Comparison of ENCODE assay signal across 8 cellular contexts in genomic region chr14:22589096-22589839, GRCh38. TPM values are rescaled to one million over a fixed set of nuclear protein-coding genes. Genes with fewer than 3 reads are reported as not detected.
DNase-seq lines count a peak whose midpoint lies in the region; ATAC-seq and TF ChIP-seq lines count a peak whose summit lies in the region.

DAD1 (minus strand) TSS chr14:22589224; CDS start chr14:22589157, 67 bp downstream.

- ATAC-seq in activated T-helper 17 cell treated with anti-CD3 and anti-CD28 coated beads, Interleukin-2, amount 50 U/mL, for 72 hours (replicated peaks), result peak; percentile 87
- peak; percentile 89 to 91 for ATAC-seq in naive B cell (ENCODE audit: low read depth in 2 of 2)
- ATAC-seq in stimulated activated memory B cell treated with anti-CD40 and anti-IgM and Interleukin-4, amounts not matched to agents 10 μg/mL and 1 μg/mL and 100 μg/mL, for 72 hours, result peak; percentile 97

- peak within 1 kb of the TSS; percentile 94 for H3K27ac ChIP-seq in RWPE1

- TF ChIP-seq CTCF in LNCaP clone FGC (IDR thresholded peaks at IDR 0.05; ENCODE audit: control insufficient read depth, extremely low read depth, insufficient read depth) (no peak), RWPE1 (conservative IDR thresholded peaks at IDR 0.05; ENCODE audit: low read depth) (no peak)

- peaks cover 53% of the 10 kb centered on the region for H3K36me3 Mint-ChIP-seq in activated T-helper 17 cell treated with anti-CD3 and anti-CD28 coated beads, Interleukin-2, amount 50 U/mL, for 72 hours (ENCODE audit: low read depth)
- no peaks in the 10 kb centered on the region for H3K36me3 Mint-ChIP-seq in naive B cell
- H3K36me3 Mint-ChIP-seq in stimulated activated memory B cell treated with anti-CD40 and anti-IgM and Interleukin-4, amounts not matched to agents 10 μg/mL and 1 μg/mL and 100 μg/mL, for 72 hours, result peaks cover 20% of the 10 kb centered on the region

- H3K4me3 ChIP-seq in LNCaP clone FGC (ENCODE audit: low read depth, low read length), result peak within 1 kb of the TSS; percentile 91

- no peaks in the 10 kb centered on the region for H3K9me3 Mint-ChIP-seq in activated T-helper 17 cell treated with anti-CD3 and anti-CD28 coated beads, Interleukin-2, amount 50 U/mL, for 72 hours
- no peaks in the 10 kb centered on the region for H3K9me3 Mint-ChIP-seq in naive B cell
- H3K9me3 Mint-ChIP-seq in stimulated activated memory B cell treated with anti-CD40 and anti-IgM and Interleukin-4, amounts not matched to agents 10 μg/mL and 1 μg/mL and 100 μg/mL, for 72 hours, result no peaks in the 10 kb centered on the region

- H3K27ac Mint-ChIP-seq in activated T-helper 17 cell treated with anti-CD3 and anti-CD28 coated beads, Interleukin-2, amount 50 U/mL, for 72 hours, result peak within 1 kb of the TSS; percentile 100
- peak within 1 kb of the TSS; percentile 98 to 100 (median 99) for H3K27ac Mint-ChIP-seq in naive B cell
- H3K27ac Mint-ChIP-seq in stimulated activated memory B cell treated with anti-CD40 and anti-IgM and Interleukin-4, amounts not matched to agents 10 μg/mL and 1 μg/mL and 100 μg/mL, for 72 hours, result peak within 1 kb of the TSS; percentile 97

- peak within 1 kb of the TSS; percentile 99 for H3K4me3 Mint-ChIP-seq in activated T-helper 17 cell treated with anti-CD3 and anti-CD28 coated beads, Interleukin-2, amount 50 U/mL, for 72 hours
- H3K4me3 Mint-ChIP-seq in naive B cell, result peak within 1 kb of the TSS; percentile 88 to 99 (median 98)
- peak within 1 kb of the TSS; percentile 96 for H3K4me3 Mint-ChIP-seq in stimulated activated memory B cell treated with anti-CD40 and anti-IgM and Interleukin-4, amounts not matched to agents 10 μg/mL and 1 μg/mL and 100 μg/mL, for 72 hours

- peaks cover 32% of the 10 kb centered on the region for H3K4me1 Mint-ChIP-seq in activated T-helper 17 cell treated with anti-CD3 and anti-CD28 coated beads, Interleukin-2, amount 50 U/mL, for 72 hours
- peaks cover 36 to 60% (median 42%) of the 10 kb centered on the region in 3 donors for H3K4me1 Mint-ChIP-seq in naive B cell
- peaks cover 42% of the 10 kb centered on the region for H3K4me1 Mint-ChIP-seq in stimulated activated memory B cell treated with anti-CD40 and anti-IgM and Interleukin-4, amounts not matched to agents 10 μg/mL and 1 μg/mL and 100 μg/mL, for 72 hours

- no peaks in the 10 kb centered on the region for H3K27me3 Mint-ChIP-seq in activated T-helper 17 cell treated with anti-CD3 and anti-CD28 coated beads, Interleukin-2, amount 50 U/mL, for 72 hours
- H3K27me3 Mint-ChIP-seq in naive B cell, result no peaks in the 10 kb centered on the region
- no peaks in the 10 kb centered on the region for H3K27me3 Mint-ChIP-seq in stimulated activated memory B cell treated with anti-CD40 and anti-IgM and Interleukin-4, amounts not matched to agents 10 μg/mL and 1 μg/mL and 100 μg/mL, for 72 hours

- DNase-seq in Daoy (ENCODE audit: low read depth) (peak; percentile 100), GOT3 (lab: John Stamatoyannopoulos, UW) (peak; percentile 92), LNCaP clone FGC (ENCODE audit: low read depth) (peak; percentile 98), RWPE1 (ENCODE audit: low spot score) (peak; percentile 100), fibroblast of gingiva (ENCODE audit: low read depth) (peak; percentile 99), naive B cell (peak; percentile 100)

- POLR2A ChIA-PET in RWPE1 (lab: Yijun Ruan, JAX; ENCODE audit: low non-redundant PET), result interaction anchor here (0.5 to 1.0 kb wide), 3 partner anchors 9 to 18 kb away, joined by 4 to 8 read pairs (median 5); no protein-coding TSS in a partner anchor

- CTCF ChIA-PET in RWPE1 (lab: Yijun Ruan, JAX), result interaction anchor here (0.6 to 2.2 kb wide), 9 partner anchors 10 to 406 kb away, joined by 3 to 8 read pairs (median 3); no protein-coding TSS in a partner anchor

RNA-seq across cellular contexts. Expression of gene DAD1, which starts in this region (rescaled TPM):
- 353 and 470 TPM in 2 replicates for total RNA-seq in Daoy (2014; rRNA removed; shearing (Covaris generic))
- 100 to 1,000 TPM; 218 to 229 TPM for total RNA-seq in activated T-helper 17 cell treated with anti-CD3 and anti-CD28 coated beads, Interleukin-2, amount 50 U/mL, for 72 hours
- 100 to 1,000 TPM; 427 to 721 (median 474) TPM for polyA plus RNA-seq in naive B cell (ENCODE audit: low read depth in 6 of 6)

Comparison
In these comparisons a context has a peak if more than half of its experiments do, and no peak if none do; other contexts are left out.
1. Peak in every context shown above with its lines: DNase-seq, ATAC-seq, H3K4me3 ChIP-seq and H3K27ac ChIP-seq.